2 cellular contexts compared by ENCODE assay signal in genomic region chr20:4117867-4118266, GRCh38.
TF ChIP-seq lines count a peak whose summit lies in the region.

No MANE protein-coding gene starts in this region.

TF ChIP-seq in IMR-90, 13 proteins besides CTCF, POLR2A, EP300 and RAD21:
- TF ChIP-seq CEBPB (IDR thresholded peaks at IDR 0.05; ENCODE audit: low read depth, low read length) (no peak), NFE2L2 (IDR thresholded peaks at IDR 0.05; ENCODE audit: low read depth, low read length) (no peak), SMC3 (IDR thresholded peaks at IDR 0.05; ENCODE audit: low read depth, low read length) (no peak), MAFK (IDR thresholded peaks at IDR 0.05; ENCODE audit: low read depth, low read length) (no peak), FOS (IDR thresholded peaks at IDR 0.05; ENCODE audit: low read depth, low read length) (no peak), RFX5 (IDR thresholded peaks at IDR 0.05; ENCODE audit: low read depth, low read length) (no peak), BHLHE40 (IDR thresholded peaks at IDR 0.05; ENCODE audit: low read depth, low read length) (no peak), USF2 (IDR thresholded peaks at IDR 0.05; ENCODE audit: low read depth, low read length) (no peak), CHD1 (IDR thresholded peaks at IDR 0.05; ENCODE audit: low read depth, low read length) (no peak), MXI1 (IDR thresholded peaks at IDR 0.05; ENCODE audit: borderline replicate concordance, low read depth, low read length) (no peak), RCOR1 (IDR thresholded peaks at IDR 0.05; ENCODE audit: insufficient replicate concordance, low read length) (no peak), ELK1 (IDR thresholded peaks at IDR 0.05; ENCODE audit: borderline replicate concordance, low read depth, low read length) (no peak), MAZ (IDR thresholded peaks at IDR 0.05; ENCODE audit: borderline replicate concordance, low read depth, low read length) (no peak)

TF ChIP-seq in HepG2, 621 proteins besides CTCF, POLR2A, EP300 and RAD21:
- TF ChIP-seq ZFP91 (CRISPR knock-in tag; IDR thresholded peaks at IDR 0.05; ENCODE audit: borderline replicate concordance) (no peak), CAMTA2 (CRISPR knock-in tag; IDR thresholded peaks at IDR 0.05; ENCODE audit: borderline replicate concordance) (no peak), ZNF670 (CRISPR knock-in tag; IDR thresholded peaks at IDR 0.05; ENCODE audit: borderline replicate concordance) (no peak), FOSL2 (CRISPR knock-in tag; IDR thresholded peaks at IDR 0.05) (0 out of 2 replicates have a peak, but pooled peaks have one; percentile 8), GABPB1 (CRISPR knock-in tag; IDR thresholded peaks at IDR 0.05) (peak; percentile 24; the same call in 1 of the 2 replicates), RARA (CRISPR knock-in tag; IDR thresholded peaks at IDR 0.05) (peak; percentile 74), SMARCE1 (IDR thresholded peaks at IDR 0.05; ENCODE audit: borderline replicate concordance) (no peak)
